ENCODE assay signal across 15 cellular contexts in the genomic region with DNA sequence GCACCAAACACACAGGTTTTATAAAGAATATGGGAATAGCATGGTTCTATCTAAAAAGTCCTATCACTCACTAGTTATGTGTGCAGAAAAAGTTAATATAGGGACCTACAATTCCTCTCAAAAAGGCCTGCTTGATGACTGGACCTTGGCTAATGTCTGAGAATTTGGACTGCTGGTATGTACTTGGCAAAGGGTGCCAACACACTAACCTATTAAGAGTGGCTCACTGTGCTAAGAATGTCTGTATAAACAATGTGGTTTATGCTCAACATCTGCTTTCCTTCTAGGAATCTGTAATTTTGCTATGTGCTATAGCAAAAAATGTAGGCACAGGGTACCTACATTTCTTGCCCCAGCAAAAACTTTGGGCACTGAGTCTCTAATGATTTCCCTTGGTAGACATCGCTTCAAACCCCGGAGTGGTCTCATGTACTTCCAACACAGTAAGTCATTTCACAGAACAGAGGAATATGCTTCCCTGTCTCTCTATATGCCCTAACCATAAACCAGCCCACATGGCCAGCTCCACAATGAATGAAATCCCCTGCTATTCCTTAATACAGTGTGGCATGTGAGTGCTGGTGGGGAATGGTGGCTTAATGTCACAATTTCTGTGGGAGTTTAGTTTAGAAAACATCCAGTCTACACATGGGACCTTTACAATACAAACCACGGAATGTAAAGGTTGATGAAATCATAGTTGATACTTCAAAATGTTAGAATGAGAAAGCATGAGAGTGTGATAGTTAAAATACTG.
DNase-seq lines count a peak whose midpoint lies in the region; ATAC-seq and TF ChIP-seq lines count a peak whose summit lies in the region.
"Had no signal": no experiment of that assay in that cellular context is flagged by ENCODE, and none has a peak within 500 bp of the region (broad histone marks: within the 10 kb centered on the region; RNA-seq: fewer than 3 reads in every experiment).

No MANE protein-coding gene starts in this region.

- no peaks in the 10 kb centered on the region for H3K27me3 Mint-ChIP-seq in WTC11 (ENCODE audit: low read depth)
- H3K27me3 Mint-ChIP-seq: activated naive CD8-positive, alpha-beta T cell treated with anti-CD3 and anti-CD28 coated beads, Interleukin-2, amount 10 ng/mL, durations not matched to agents 7 days and 5 days; CD8-positive, alpha-beta memory T cell had no signal

- H3K36me3 Mint-ChIP-seq in WTC11 = peaks cover 71% of the 10 kb centered on the region

- ATAC-seq in left lung = peak; percentile 81
- ATAC-seq in WTC11 = no peak
- ATAC-seq in GM18858 (IDR thresholded peaks at IDR 0.05; ENCODE audit: unreplicated experiment) = no peak
- no peak for ATAC-seq in HG02588 (IDR thresholded peaks at IDR 0.05; ENCODE audit: unreplicated experiment)

- no peaks in the 10 kb centered on the region for H3K9me3 ChIP-seq in left lung
- H3K9me3 ChIP-seq: heart right ventricle had no signal

- no peak overlapping the region for H3K27ac Mint-ChIP-seq in WTC11
- H3K27ac Mint-ChIP-seq: activated naive CD8-positive, alpha-beta T cell treated with anti-CD3 and anti-CD28 coated beads, Interleukin-2, amount 10 ng/mL, durations not matched to agents 7 days and 5 days had no signal

- H3K9me3 Mint-ChIP-seq in WTC11 = peaks cover 3% of the 10 kb centered on the region; the same call in 1 of the 2 replicates
- H3K9me3 Mint-ChIP-seq: activated naive CD8-positive, alpha-beta T cell treated with anti-CD3 and anti-CD28 coated beads, Interleukin-2, amount 10 ng/mL, durations not matched to agents 7 days and 5 days; CD8-positive, alpha-beta memory T cell had no signal

- H3K4me1 Mint-ChIP-seq in WTC11 = peaks cover 6% of the 10 kb centered on the region; the same call in 1 of the 2 replicates
- H3K4me1 Mint-ChIP-seq: activated naive CD8-positive, alpha-beta T cell treated with anti-CD3 and anti-CD28 coated beads, Interleukin-2, amount 10 ng/mL, durations not matched to agents 7 days and 5 days; CD8-positive, alpha-beta memory T cell had no signal

- peaks cover 0 to 1% of the 10 kb centered on the region in 2 donors for H3K4me1 ChIP-seq in left lung

- TF ChIP-seq EP300 in Ishikawa (IDR thresholded peaks at IDR 0.05; ENCODE audit: borderline replicate concordance) = no peak

- peaks cover 0 to 61% of the 10 kb centered on the region in 2 donors for H3K36me3 ChIP-seq in left lung

- H3K27ac ChIP-seq in left lung = no peak overlapping the region
- H3K27ac ChIP-seq: heart right ventricle, KMS-11 had no signal

- no peak for TF ChIP-seq RAD21 in Ishikawa (IDR thresholded peaks at IDR 0.05; ENCODE audit: low read depth)

- CTCF ChIA-PET in WTC11 (lab: Charles Lee) = no interaction called here

- intact Hi-C loops in left lung (cut with DNase I) = no loop called here

- H3K4me3 Mint-ChIP-seq in WTC11 = no peak overlapping the region
- H3K4me3 Mint-ChIP-seq: activated naive CD8-positive, alpha-beta T cell treated with anti-CD3 and anti-CD28 coated beads, Interleukin-2, amount 10 ng/mL, durations not matched to agents 7 days and 5 days; CD8-positive, alpha-beta memory T cell had no signal

- peak; percentile 94 for DNase-seq in AG09309 (ENCODE audit: low read depth)
- DNase-seq in cardiac fibroblast (ENCODE audit: low read depth in 2 of 2) = peak; percentile 95 to 98
- DNase-seq in left lung = no peak
- DNase-seq in stimulated activated naive CD4-positive, alpha-beta T cell (lab: John Stamatoyannopoulos, UW) = no peak
- DNase-seq in WTC11 (ENCODE audit: low spot score) = no peak
- DNase-seq: activated CD4-positive, alpha-beta T cell treated with anti-CD3 and anti-CD28 coated beads, Interleukin-2, amount 50 U/mL, for 48 hours; activated naive CD8-positive, alpha-beta T cell treated with anti-CD3 and anti-CD28 coated beads, Interleukin-2, amount 10 ng/mL, durations not matched to agents 7 days and 5 days; CD8-positive, alpha-beta memory T cell; heart right ventricle; NCI-H2171 treated with DMSO at 0.1 percent for 48 hours; stimulated activated naive CD4-positive, alpha-beta T cell treated with Interleukin-2 at 50 U/mL for 16 hours had no signal

- TF ChIP-seq CTCF in AG09309 (IDR thresholded peaks at IDR 0.05; ENCODE audit: control insufficient read depth, insufficient read depth, low read depth, low read length, missing control alignments) (no peak), cardiac fibroblast (IDR thresholded peaks at IDR 0.05; ENCODE audit: low read depth, low read length) (no peak), left lung (IDR thresholded peaks at IDR 0.05) (no peak), WTC11 (IDR thresholded peaks at IDR 0.05) (no peak)

- H3K27me3 ChIP-seq in left lung = no peaks in the 10 kb centered on the region
- H3K27me3 ChIP-seq: heart right ventricle had no signal

- POLR2A ChIA-PET in WTC11 (lab: Charles Lee) = no interaction called here

- H3K4me3 ChIP-seq in AG09309 (ENCODE audit: control insufficient read depth, low read depth, low read length) (no peak overlapping the region), cardiac fibroblast (replicated peaks in 1 of 2; ENCODE audit: low read depth in 2 of 2, low read length in 2 of 2) (no peak overlapping the region), left lung (no peak overlapping the region)
- H3K4me3 ChIP-seq: heart right ventricle had no signal

TF ChIP-seq in Ishikawa, 13 proteins besides CTCF, POLR2A, EP300 and RAD21:
- TF ChIP-seq NFIC (IDR thresholded peaks at IDR 0.05) (peak; percentile 66), TEAD4 (IDR thresholded peaks at IDR 0.05) (peak; percentile 74), TCF12 (IDR thresholded peaks at IDR 0.05; ENCODE audit: low read depth) (peak; percentile 18; the same call in 1 of the 2 replicates), CEBPB (IDR thresholded peaks at IDR 0.05) (no peak), FOXM1 (IDR thresholded peaks at IDR 0.05; ENCODE audit: borderline replicate concordance, low read depth) (no peak)
- TF ChIP-seq, protein P1, sequence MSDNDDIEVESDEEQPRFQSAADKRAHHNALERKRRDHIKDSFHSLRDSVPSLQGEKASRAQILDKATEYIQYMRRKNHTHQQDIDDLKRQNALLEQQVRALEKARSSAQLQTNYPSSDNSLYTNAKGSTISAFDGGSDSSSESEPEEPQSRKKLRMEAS (IDR thresholded peaks at IDR 0.05) = no peak

TF ChIP-seq in WTC11, 78 proteins besides CTCF, POLR2A, EP300 and RAD21:
- TF ChIP-seq, protein P2, sequence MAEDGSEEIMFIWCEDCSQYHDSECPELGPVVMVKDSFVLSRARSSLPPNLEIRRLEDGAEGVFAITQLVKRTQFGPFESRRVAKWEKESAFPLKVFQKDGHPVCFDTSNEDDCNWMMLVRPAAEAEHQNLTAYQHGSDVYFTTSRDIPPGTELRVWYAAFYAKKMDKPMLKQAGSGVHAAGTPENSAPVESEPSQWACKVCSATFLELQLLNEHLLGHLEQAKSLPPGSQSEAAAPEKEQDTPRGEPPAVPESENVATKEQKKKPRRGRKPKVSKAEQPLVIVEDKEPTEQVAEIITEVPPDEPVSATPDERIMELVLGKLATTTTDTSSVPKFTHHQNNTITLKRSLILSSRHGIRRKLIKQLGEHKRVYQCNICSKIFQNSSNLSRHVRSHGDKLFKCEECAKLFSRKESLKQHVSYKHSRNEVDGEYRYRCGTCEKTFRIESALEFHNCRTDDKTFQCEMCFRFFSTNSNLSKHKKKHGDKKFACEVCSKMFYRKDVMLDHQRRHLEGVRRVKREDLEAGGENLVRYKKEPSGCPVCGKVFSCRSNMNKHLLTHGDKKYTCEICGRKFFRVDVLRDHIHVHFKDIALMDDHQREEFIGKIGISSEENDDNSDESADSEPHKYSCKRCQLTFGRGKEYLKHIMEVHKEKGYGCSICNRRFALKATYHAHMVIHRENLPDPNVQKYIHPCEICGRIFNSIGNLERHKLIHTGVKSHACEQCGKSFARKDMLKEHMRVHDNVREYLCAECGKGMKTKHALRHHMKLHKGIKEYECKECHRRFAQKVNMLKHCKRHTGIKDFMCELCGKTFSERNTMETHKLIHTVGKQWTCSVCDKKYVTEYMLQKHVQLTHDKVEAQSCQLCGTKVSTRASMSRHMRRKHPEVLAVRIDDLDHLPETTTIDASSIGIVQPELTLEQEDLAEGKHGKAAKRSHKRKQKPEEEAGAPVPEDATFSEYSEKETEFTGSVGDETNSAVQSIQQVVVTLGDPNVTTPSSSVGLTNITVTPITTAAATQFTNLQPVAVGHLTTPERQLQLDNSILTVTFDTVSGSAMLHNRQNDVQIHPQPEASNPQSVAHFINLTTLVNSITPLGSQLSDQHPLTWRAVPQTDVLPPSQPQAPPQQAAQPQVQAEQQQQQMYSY (CRISPR knock-in tag; IDR thresholded peaks at IDR 0.05) = no peak
- TF ChIP-seq CBFB (CRISPR knock-in tag; IDR thresholded peaks at IDR 0.05; ENCODE audit: low read depth) (no peak), ZNF121 (CRISPR knock-in tag; IDR thresholded peaks at IDR 0.05) (no peak), GTF2I (CRISPR knock-in tag; conservative IDR thresholded peaks at IDR 0.05) (no peak), FOXJ3 (CRISPR knock-in tag; IDR thresholded peaks at IDR 0.05; ENCODE audit: borderline replicate concordance) (no peak)

Comparison
In these comparisons a context has a peak if more than half of its experiments do, and no peak if none do; other contexts are left out.
1. DNase-seq: peak in AG09309 (single experiment) and cardiac fibroblast (2 of 2); none in left lung (0 of 2), stimulated activated naive CD4-positive, alpha-beta T cell (0 of 6) and WTC11 (single experiment).